ENCODE assay signal across 25 cellular contexts in genomic region chr19:23460656-23461055, GRCh38.
DNase-seq lines count a peak whose midpoint lies in the region; ATAC-seq and TF ChIP-seq lines count a peak whose summit lies in the region.
"Had no signal": no experiment of that assay in that cellular context is flagged by ENCODE, and none has a peak within 500 bp of the region (broad histone marks: within the 10 kb centered on the region; RNA-seq: fewer than 3 reads in every experiment).

No MANE protein-coding gene starts in this region.

- peaks cover 20% of the 10 kb centered on the region for H3K9me3 ChIP-seq in trophoblast cell (ENCODE audit: insufficient read depth, low read depth, low read length)
- H3K9me3 ChIP-seq: Caco-2, MG63, SJSA1 had no signal

- H3K79me1 ChIP-seq in trophoblast cell (ENCODE audit: low read length) = no peaks in the 10 kb centered on the region

- TF ChIP-seq CTCF in epithelial cell of esophagus (IDR thresholded peaks at IDR 0.05; ENCODE audit: insufficient read depth, low read depth, low read length, missing control alignments) = no peak
- TF ChIP-seq CTCF in chondrocyte (IDR thresholded peaks at IDR 0.05) = no peak
- no peak for TF ChIP-seq CTCF in activated CD8-positive, alpha-beta T cell treated with anti-CD3 and anti-CD28 coated beads for 36 hours (IDR thresholded peaks at IDR 0.05)

- POLR2A ChIA-PET in activated CD8-positive, alpha-beta T cell treated with anti-CD3 and anti-CD28 coated beads for 36 hours (lab: Charles Lee) = no interaction called here

- H3K4ac ChIP-seq in trophoblast cell (ENCODE audit: low read depth, low read length) = no peak overlapping the region

- WGBS in trophoblast cell (ENCODE audit: extremely low coverage, insufficient coverage, insufficient read length) = no CpG with 5 or more reads among the region's 3 CpGs

- no peak overlapping the region for H3K14ac ChIP-seq in trophoblast cell (ENCODE audit: low read length)

- no peaks in the 10 kb centered on the region for H3K27me3 Mint-ChIP-seq in chondrocyte (ENCODE audit: low read depth)
- H3K27me3 Mint-ChIP-seq in activated CD8-positive, alpha-beta T cell treated with anti-CD3 and anti-CD28 coated beads for 36 hours = no peaks in the 10 kb centered on the region
- H3K27me3 Mint-ChIP-seq: B cell had no signal

- H2AK5ac ChIP-seq in trophoblast cell (ENCODE audit: low read length) = no peak overlapping the region

- H3K79me2 ChIP-seq in trophoblast cell (ENCODE audit: control insufficient read depth, insufficient read depth, low read length, poor library complexity) = no peaks in the 10 kb centered on the region

- CTCF ChIA-PET in activated CD8-positive, alpha-beta T cell treated with anti-CD3 and anti-CD28 coated beads for 36 hours (lab: Charles Lee) = no interaction called here

- H3K4me1 ChIP-seq in trophoblast cell (ENCODE audit: control insufficient read depth in 1 of 2, insufficient read depth in 2 of 2, low read length in 2 of 2) = no peaks in the 10 kb centered on the region
- H3K4me1 ChIP-seq: Caco-2, SJSA1 had no signal

- H3K23ac ChIP-seq in trophoblast cell (ENCODE audit: low read length) = peak overlapping the region; percentile 70

- no peak overlapping the region for H3K18ac ChIP-seq in trophoblast cell (ENCODE audit: low read length)

- DNase-seq in DMS53 (lab: John Stamatoyannopoulos, UW) (peak; percentile 18), DMS53 treated with DMSO at 0.1 percent for 48 hours (lab: John Stamatoyannopoulos, UW; ENCODE audit: unreplicated experiment) (no peak), RKO (ENCODE audit: low spot score) (peak; percentile 52), epithelial cell of esophagus (ENCODE audit: low read depth) (peak; percentile 71), trophoblast cell (peak; percentile 90 to 93), chondrocyte (ENCODE audit: low spot score) (no peak), T-helper 9 cell (no peak)
- no peak for DNase-seq in activated CD8-positive, alpha-beta T cell treated with anti-CD3 and anti-CD28 coated beads for 36 hours
- DNase-seq: Caco-2; CD8-positive, alpha-beta T cell; DMS79 treated with DMSO at 0.1 percent for 48 hours; HCEC 1CT; Karpas-422; MG63; NCI-H1417; NCI-H1694 treated with DMSO at 0.1 percent for 48 hours; NCI-H2081; NCI-H2227 treated with DMSO at 0.1 percent for 48 hours; NCI-H526 treated with DMSO at 0.1 percent for 48 hours; Right ventricle myocardium superior had no signal

- no peaks in the 10 kb centered on the region for H3K27me3 ChIP-seq in trophoblast cell (ENCODE audit: insufficient read depth, low read length)
- H3K27me3 ChIP-seq: MG63, SJSA1 had no signal

- no peak overlapping the region for H3K4me3 Mint-ChIP-seq in chondrocyte (ENCODE audit: unreplicated experiment)
- H3K4me3 Mint-ChIP-seq in activated CD8-positive, alpha-beta T cell treated with anti-CD3 and anti-CD28 coated beads for 36 hours = no peak overlapping the region
- H3K4me3 Mint-ChIP-seq: B cell; CD8-positive, alpha-beta T cell had no signal

- H3K9me3 Mint-ChIP-seq in chondrocyte (ENCODE audit: low read depth) = peaks cover 74% of the 10 kb centered on the region
- peaks cover 14% of the 10 kb centered on the region for H3K9me3 Mint-ChIP-seq in activated CD8-positive, alpha-beta T cell treated with anti-CD3 and anti-CD28 coated beads for 36 hours

- H3K9ac ChIP-seq in trophoblast cell (ENCODE audit: low read length) = no peak overlapping the region

- no peak overlapping the region for H2BK12ac ChIP-seq in trophoblast cell (ENCODE audit: low read length)

- no peak overlapping the region for H2BK5ac ChIP-seq in trophoblast cell (ENCODE audit: low read depth, low read length, poor library complexity)

- no peak overlapping the region for H4K8ac ChIP-seq in trophoblast cell (ENCODE audit: low read depth, low read length)

- no peak overlapping the region for H2AFZ ChIP-seq in trophoblast cell (ENCODE audit: insufficient read depth, low read length, poor library complexity)

- H3K27ac Mint-ChIP-seq in chondrocyte (ENCODE audit: unreplicated experiment) = no peak overlapping the region
- no peak overlapping the region for H3K27ac Mint-ChIP-seq in activated CD8-positive, alpha-beta T cell treated with anti-CD3 and anti-CD28 coated beads for 36 hours
- H3K27ac Mint-ChIP-seq: B cell; CD8-positive, alpha-beta T cell had no signal

- H4K12ac ChIP-seq in trophoblast cell (ENCODE audit: low read depth, low read length) = no peak overlapping the region

- no peak overlapping the region for H3K27ac ChIP-seq in trophoblast cell (ENCODE audit: low read depth, low read length)
- H3K27ac ChIP-seq: 22Rv1, C4-2B, SJSA1 had no signal

- no peak overlapping the region for H3K4me2 ChIP-seq in trophoblast cell (ENCODE audit: low read length)

- intact Hi-C loops in activated CD8-positive, alpha-beta T cell treated with anti-CD3 and anti-CD28 coated beads for 36 hours (cut with micrococcal nuclease) = no loop called here

- H3K36me3 ChIP-seq in trophoblast cell (ENCODE audit: control insufficient read depth in 1 of 2, insufficient read depth in 2 of 2, low read length in 2 of 2) = no peaks in the 10 kb centered on the region
- H3K36me3 ChIP-seq: MG63, SJSA1 had no signal

- H2BK120ac ChIP-seq in trophoblast cell (ENCODE audit: insufficient read depth, low read length, poor library complexity) = no peak overlapping the region

- no peak overlapping the region for H3K4me3 ChIP-seq in epithelial cell of esophagus (ENCODE audit: low read length)
- no peak overlapping the region for H3K4me3 ChIP-seq in trophoblast cell (ENCODE audit: low read depth, low read length)
- H3K4me3 ChIP-seq: MG63, SJSA1 had no signal

- ATAC-seq in activated CD8-positive, alpha-beta T cell treated with anti-CD3 and anti-CD28 coated beads for 36 hours = no peak
- ATAC-seq: CD8-positive, alpha-beta T cell; Panc1 had no signal

- no peaks in the 10 kb centered on the region for H3K4me1 Mint-ChIP-seq in chondrocyte (ENCODE audit: low read depth)
- H3K4me1 Mint-ChIP-seq in activated CD8-positive, alpha-beta T cell treated with anti-CD3 and anti-CD28 coated beads for 36 hours (ENCODE audit: low read depth) = no peaks in the 10 kb centered on the region
- H3K4me1 Mint-ChIP-seq: B cell had no signal

- no peak overlapping the region for H4K91ac ChIP-seq in trophoblast cell (ENCODE audit: low read depth, low read length)

- no peaks in the 10 kb centered on the region for H3K36me3 Mint-ChIP-seq in chondrocyte (ENCODE audit: low read depth)
- H3K36me3 Mint-ChIP-seq in activated CD8-positive, alpha-beta T cell treated with anti-CD3 and anti-CD28 coated beads for 36 hours (ENCODE audit: low read depth) = no peaks in the 10 kb centered on the region
- H3K36me3 Mint-ChIP-seq: CD8-positive, alpha-beta T cell had no signal

Comparison
In these comparisons a context has a peak if more than half of its experiments do, and no peak if none do; other contexts are left out.
1. DNase-seq: peak in DMS53 (single experiment), RKO (single experiment), epithelial cell of esophagus (single experiment) and trophoblast cell (2 of 2); none in DMS53 treated with DMSO at 0.1 percent for 48 hours (single experiment), chondrocyte (single experiment), activated CD8-positive, alpha-beta T cell treated with anti-CD3 and anti-CD28 coated beads for 36 hours (single experiment) and T-helper 9 cell (single experiment).